1 cellular context compared by ENCODE assay signal in the genomic region with DNA sequence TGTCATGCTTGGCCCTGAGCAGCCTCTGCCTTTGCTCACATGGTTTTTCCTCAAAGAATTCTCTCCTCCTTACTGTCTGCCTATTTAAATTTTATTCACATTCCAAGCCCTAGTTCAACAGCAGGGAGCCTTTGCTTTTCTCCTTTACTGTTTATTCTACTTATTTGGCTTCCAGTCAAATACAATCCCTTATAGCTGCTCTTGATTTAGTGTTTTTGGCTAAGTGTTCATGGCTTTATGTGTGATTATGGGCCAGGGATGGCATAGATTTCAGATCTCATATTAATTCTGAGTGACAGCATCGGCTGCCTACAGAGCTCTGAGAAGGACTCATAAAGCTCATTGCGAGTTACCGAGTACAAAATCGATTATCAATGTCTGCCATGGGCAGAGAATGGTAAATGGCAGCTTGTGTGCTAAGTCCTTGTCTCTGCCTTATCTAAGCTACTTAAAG.
TF ChIP-seq lines count a peak whose summit lies in the region.

No MANE protein-coding gene starts in this region.

TF ChIP-seq in IMR-90, 13 proteins besides CTCF, POLR2A, EP300 and RAD21:
- no peak for TF ChIP-seq FOS (IDR thresholded peaks at IDR 0.05; ENCODE audit: low read depth, low read length)
- no peak for TF ChIP-seq ELK1 (IDR thresholded peaks at IDR 0.05; ENCODE audit: borderline replicate concordance, low read depth, low read length)
- no peak for TF ChIP-seq BHLHE40 (IDR thresholded peaks at IDR 0.05; ENCODE audit: low read depth, low read length)
- no peak for TF ChIP-seq RCOR1 (IDR thresholded peaks at IDR 0.05; ENCODE audit: insufficient replicate concordance, low read length)
- TF ChIP-seq MAFK (IDR thresholded peaks at IDR 0.05; ENCODE audit: low read depth, low read length), result no peak
- TF ChIP-seq CEBPB (IDR thresholded peaks at IDR 0.05; ENCODE audit: low read depth, low read length), result no peak
